Comparison of ENCODE assay signal across 9 cellular contexts in the genomic region with DNA sequence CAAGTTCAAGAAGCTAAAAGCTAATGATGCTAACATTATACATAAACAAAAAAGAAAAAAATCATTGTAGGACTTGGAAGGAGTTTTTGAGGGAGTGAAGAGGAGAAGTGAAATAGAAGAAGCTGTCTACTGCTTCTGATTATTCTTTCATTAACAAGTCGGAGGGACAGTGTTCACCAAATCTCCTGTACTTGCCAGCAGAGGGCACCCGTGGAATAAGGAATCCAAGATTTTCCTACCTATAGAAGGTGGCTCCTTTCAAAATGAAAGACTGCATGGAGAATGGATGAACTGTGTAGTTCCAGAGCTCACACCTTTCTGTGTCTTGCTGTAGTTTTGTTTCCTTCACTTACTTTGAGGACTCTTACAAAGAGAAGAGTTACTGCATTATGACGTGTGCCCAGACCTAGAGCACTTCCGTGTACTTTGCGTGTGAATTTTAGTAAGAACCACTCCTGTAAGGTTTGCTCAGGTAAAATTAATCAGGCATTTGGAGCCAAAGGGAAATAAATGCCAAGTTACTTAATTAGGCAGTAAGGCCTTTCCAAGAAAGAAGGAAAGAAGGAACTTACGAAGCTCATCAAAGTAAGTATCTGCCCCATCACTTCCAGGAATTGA.
DNase-seq lines count a peak whose midpoint lies in the region; ATAC-seq and TF ChIP-seq lines count a peak whose summit lies in the region.
"Had no signal": no experiment of that assay in that cellular context is flagged by ENCODE, and none has a peak within 500 bp of the region (broad histone marks: within the 10 kb centered on the region; RNA-seq: fewer than 3 reads in every experiment).

No MANE protein-coding gene starts in this region.

- no peaks in the 10 kb centered on the region for H3K9me2 ChIP-seq in MM.1S (replicated peaks; ENCODE audit: insufficient read depth, low read length)

- H3F3A ChIP-seq in MM.1S (ENCODE audit: insufficient read depth, low read length): peaks cover 11% of the 10 kb centered on the region

- no peaks in the 10 kb centered on the region for H3K36me3 ChIP-seq in MM.1S (replicated peaks; ENCODE audit: insufficient read depth, low read length)

- H3K4me1 ChIP-seq in MM.1S (ENCODE audit: low read length): peaks cover 6% of the 10 kb centered on the region

- TF ChIP-seq POLR2A in erythroblast (IDR thresholded peaks at IDR 0.05; ENCODE audit: low read length): no peak

- H3K27me3 ChIP-seq in MM.1S (replicated peaks; ENCODE audit: insufficient read depth, low read length): no peaks in the 10 kb centered on the region

- no peaks in the 10 kb centered on the region for H4K20me1 ChIP-seq in MM.1S (ENCODE audit: insufficient read depth, low read length)

- H2AFZ ChIP-seq in MM.1S (ENCODE audit: low read length): no peak overlapping the region

- peak; percentile 80 for TF ChIP-seq CTCF in MM.1S (IDR thresholded peaks at IDR 0.05; ENCODE audit: low read length)

- H3K79me2 ChIP-seq in MM.1S (ENCODE audit: low read length): no peaks in the 10 kb centered on the region

- no peak overlapping the region for H3K27ac ChIP-seq in MM.1S (ENCODE audit: low read length)

- H3K4me2 ChIP-seq in MM.1S (ENCODE audit: low read depth, low read length): no peak overlapping the region

- H3K9me3 ChIP-seq in MM.1S (replicated peaks; ENCODE audit: insufficient read depth, low read length): no peaks in the 10 kb centered on the region

- ATAC-seq in GM21528 (IDR thresholded peaks at IDR 0.05; ENCODE audit: low FRiP score, unreplicated experiment): peak; percentile 59
- ATAC-seq in SK-N-SH treated with all-trans-retinoic acid at 6 μM for 48 hours: peak; percentile 94
- no peak for ATAC-seq in GM21526 (IDR thresholded peaks at IDR 0.05; ENCODE audit: low FRiP score, unreplicated experiment)
- ATAC-seq in HG02970 (IDR thresholded peaks at IDR 0.05; ENCODE audit: low FRiP score, unreplicated experiment): no peak
- ATAC-seq: activated naive CD4-positive, alpha-beta T cell treated with anti-CD3 and anti-CD28 coated beads, Interleukin-2, amount 50 U/mL, for 72 hours had no signal

- peak; percentile 62 for DNase-seq in Daoy (ENCODE audit: low read depth)
- DNase-seq in MM.1S: peak; percentile 50
- DNase-seq in erythroblast (lab: John Stamatoyannopoulos, UW): peak; percentile 15 to 50
- peak; percentile 63 for DNase-seq in mucosa of gallbladder (ENCODE audit: low spot score)

- no peak overlapping the region for H3K9ac ChIP-seq in MM.1S (ENCODE audit: low read length)

- no peak overlapping the region for H3K4me3 ChIP-seq in MM.1S (ENCODE audit: low read length)

TF ChIP-seq in SK-N-SH treated with all-trans-retinoic acid at 6 μM for 48 hours, 23 proteins besides CTCF, POLR2A, EP300 and RAD21:
- TF ChIP-seq, protein P1, sequence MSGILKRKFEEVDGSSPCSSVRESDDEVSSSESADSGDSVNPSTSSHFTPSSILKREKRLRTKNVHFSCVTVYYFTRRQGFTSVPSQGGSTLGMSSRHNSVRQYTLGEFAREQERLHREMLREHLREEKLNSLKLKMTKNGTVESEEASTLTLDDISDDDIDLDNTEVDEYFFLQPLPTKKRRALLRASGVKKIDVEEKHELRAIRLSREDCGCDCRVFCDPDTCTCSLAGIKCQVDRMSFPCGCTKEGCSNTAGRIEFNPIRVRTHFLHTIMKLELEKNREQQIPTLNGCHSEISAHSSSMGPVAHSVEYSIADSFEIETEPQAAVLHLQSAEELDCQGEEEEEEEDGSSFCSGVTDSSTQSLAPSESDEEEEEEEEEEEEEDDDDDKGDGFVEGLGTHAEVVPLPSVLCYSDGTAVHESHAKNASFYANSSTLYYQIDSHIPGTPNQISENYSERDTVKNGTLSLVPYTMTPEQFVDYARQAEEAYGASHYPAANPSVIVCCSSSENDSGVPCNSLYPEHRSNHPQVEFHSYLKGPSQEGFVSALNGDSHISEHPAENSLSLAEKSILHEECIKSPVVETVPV (CRISPR knock-in tag; IDR thresholded peaks at IDR 0.05): no peak
- TF ChIP-seq BACH2 (CRISPR knock-in tag; IDR thresholded peaks at IDR 0.05; ENCODE audit: borderline replicate concordance) (no peak), ZFP3 (CRISPR knock-in tag; IDR thresholded peaks at IDR 0.05) (0 out of 2 replicates have a peak, but pooled peaks have one; percentile 30)

Comparison
In these comparisons a context has a peak if more than half of its experiments do, and no peak if none do; other contexts are left out.
1. ATAC-seq: peak in GM21528 (single experiment) and SK-N-SH treated with all-trans-retinoic acid at 6 μM for 48 hours (single experiment); none in GM21526 (single experiment) and HG02970 (single experiment).
2. Peak in every context shown above with its lines, with median percentiles within 50 percentile points of each other: DNase-seq.